In the genomic region with DNA sequence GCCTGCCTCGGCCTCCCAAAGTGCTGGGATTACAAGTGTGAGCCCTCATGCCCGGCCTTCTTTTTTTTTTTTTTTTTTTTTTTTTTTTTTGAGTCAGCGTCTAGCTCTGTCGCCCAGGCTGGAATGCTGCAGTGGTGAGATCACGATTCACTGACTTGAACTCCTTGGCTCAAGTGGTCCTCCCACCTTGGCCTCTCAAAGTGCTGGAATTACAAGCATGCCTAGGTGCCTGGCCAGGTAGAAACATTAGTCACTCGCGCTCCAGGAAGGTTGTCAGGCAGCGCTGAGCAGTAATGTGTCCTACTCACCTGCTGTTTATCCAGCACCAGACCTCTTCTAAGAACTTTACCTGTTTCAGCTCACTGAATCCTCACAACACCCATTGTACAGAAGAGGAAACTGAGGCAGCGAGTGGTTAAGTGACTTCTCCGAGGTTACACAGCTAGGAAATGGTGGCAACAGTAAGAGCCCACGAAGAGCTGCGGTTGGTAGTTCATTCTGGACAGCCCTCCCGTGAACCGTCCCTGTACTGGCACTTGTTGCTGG, we compare ENCODE assay signal across 10 cellular contexts. TPM values are rescaled to one million over a fixed set of nuclear protein-coding genes. Genes with fewer than 3 reads are reported as not detected.
DNase-seq lines count a peak whose midpoint lies in the region; ATAC-seq and TF ChIP-seq lines count a peak whose summit lies in the region.
"Had no signal": no experiment of that assay in that cellular context is flagged by ENCODE, and none has a peak within 500 bp of the region (broad histone marks: within the 10 kb centered on the region; RNA-seq: fewer than 3 reads in every experiment).

No MANE protein-coding gene starts in this region.

- WGBS in esophagus squamous epithelium, 2 donors: 29 to 38% methylated on average over 3 to 7 of the region's 14 CpGs
- WGBS in prostate gland: 31% methylated on average over 14 of the region's 14 CpGs

- DNase-seq in Daoy (ENCODE audit: low read depth) (peak; percentile 73), NT2/D1 (ENCODE audit: low read depth, low spot score) (peak; percentile 15), esophagus squamous epithelium (lab: John Stamatoyannopoulos, UW) (no peak), prostate gland (ENCODE audit: low spot score) (peak; percentile 28), NCI-H82 treated with DMSO at 0.1 percent for 48 hours (lab: John Stamatoyannopoulos, UW; ENCODE audit: unreplicated experiment) (no peak)
- no peak for DNase-seq in stimulated activated CD4-positive, alpha-beta T cell treated with anti-CD3 and anti-CD28 coated beads, Interleukin-1b, Interleukin-23, amount 100 ng/mL, for 48 hours
- DNase-seq: activated T-cell treated with anti-CD3 and anti-CD28 coated beads for 4 hours, NCI-H446 treated with DMSO at 0.1 percent for 48 hours had no signal

- H3K9ac ChIP-seq in NT2/D1 (ENCODE audit: insufficient read length, low read depth): no peak overlapping the region

- TF ChIP-seq POLR2A in esophagus squamous epithelium (IDR thresholded peaks at IDR 0.05) (no peak), prostate gland (IDR thresholded peaks at IDR 0.05) (no peak)

- intact Hi-C loops in esophagus squamous epithelium (cut with DNase I): no loop called here
- intact Hi-C loops in prostate gland (cut with DNase I): no loop called here

- peaks cover 13% of the 10 kb centered on the region for H3K4me1 ChIP-seq in NT2/D1 (ENCODE audit: insufficient read depth, insufficient read length)
- peaks cover 14 to 50% (median 24%) of the 10 kb centered on the region in 3 donors for H3K4me1 ChIP-seq in esophagus squamous epithelium
- no peaks in the 10 kb centered on the region for H3K4me1 ChIP-seq in prostate gland (replicated peaks)

- H3K27me3 ChIP-seq in NT2/D1 (ENCODE audit: insufficient read depth, insufficient read length) (no peaks in the 10 kb centered on the region), esophagus squamous epithelium (peaks cover 0 to 30% (median 2%) of the 10 kb centered on the region in 4 donors), prostate gland (replicated peaks; ENCODE audit: insufficient read depth) (peaks cover 2% of the 10 kb centered on the region)

- TF ChIP-seq CTCF in esophagus squamous epithelium (IDR thresholded peaks at IDR 0.05): no peak
- no peak for TF ChIP-seq CTCF in prostate gland (IDR thresholded peaks at IDR 0.05)

- H3K9me3 ChIP-seq in NT2/D1 (ENCODE audit: insufficient read depth, low read length) (no peaks in the 10 kb centered on the region), esophagus squamous epithelium (no peaks in the 10 kb centered on the region), prostate gland (no peaks in the 10 kb centered on the region)

- H3K4me3 ChIP-seq in NT2/D1 (ENCODE audit: insufficient read length, low read depth) (no peak overlapping the region), esophagus squamous epithelium (peak overlapping the region; percentile 27 to 60 (median 37)), prostate gland (no peak overlapping the region)

- ATAC-seq in HG03280 (IDR thresholded peaks at IDR 0.05; ENCODE audit: unreplicated experiment) (no peak), HG02885 (IDR thresholded peaks at IDR 0.05; ENCODE audit: poor library complexity, unreplicated experiment) (no peak)

- H3K27ac ChIP-seq in esophagus squamous epithelium: peak overlapping the region; percentile 51 to 84 (median 70)
- H3K27ac ChIP-seq in prostate gland: no peak overlapping the region

- H3K36me3 ChIP-seq in NT2/D1 (ENCODE audit: insufficient read depth, insufficient read length, low read length) (peaks cover 2% of the 10 kb centered on the region), esophagus squamous epithelium (peaks cover 0 to 6% (median 0%) of the 10 kb centered on the region in 3 donors), prostate gland (no peaks in the 10 kb centered on the region)

RNA-seq across cellular contexts. Expression of a gene that starts 0.5 kb away (rescaled TPM):
- total RNA-seq in Daoy (2014; rRNA removed; shearing (Covaris generic)): not detected in 2 replicates
- total RNA-seq in esophagus squamous epithelium (10 to 100 TPM; 14.6 to 58.5 (median 15.1) TPM), prostate gland (1 to 10 TPM in 1 of 2 donors, under 1 TPM in 1; 0.36 to 6.5 TPM)

RNA-seq across cellular contexts. Expression of a gene that starts 9.0 kb away (rescaled TPM):
- 54.1 and 65.0 TPM in 2 replicates for total RNA-seq in Daoy (2014; rRNA removed; shearing (Covaris generic))
- 10 to 100 TPM; 29.1 to 52.3 (median 41.9) TPM for total RNA-seq in esophagus squamous epithelium
- 10 to 100 TPM; 59.4 to 78.8 TPM for total RNA-seq in prostate gland

RNA-seq across cellular contexts. Expression of a gene that starts 9.4 kb away (rescaled TPM):
- total RNA-seq in Daoy (2014; rRNA removed; shearing (Covaris generic)): 58.6 and 60.9 TPM in 2 replicates
- 10 to 100 TPM; 24.7 to 43.2 (median 30.0) TPM for total RNA-seq in esophagus squamous epithelium
- total RNA-seq in prostate gland: 10 to 100 TPM; 33.6 to 37.3 TPM

RNA-seq across cellular contexts. Expression of a gene that starts 15.0 kb away (rescaled TPM):
- 0.45 and 1.3 TPM in 2 replicates for total RNA-seq in Daoy (2014; rRNA removed; shearing (Covaris generic))
- total RNA-seq in esophagus squamous epithelium (not detected), prostate gland (under 1 TPM in 1 of 2 donors, not detected in 1; 0.85 TPM)

RNA-seq across cellular contexts. Expression of a gene that starts 37.6 kb away (rescaled TPM):
- total RNA-seq in Daoy (2014; rRNA removed; shearing (Covaris generic)): not detected in 2 replicates
- total RNA-seq in esophagus squamous epithelium: not detected
- 1 to 10 TPM; 2.3 to 4.3 TPM for total RNA-seq in prostate gland

Comparison
In these comparisons a context has a peak if more than half of its experiments do, and no peak if none do; other contexts are left out.
1. DNase-seq: peak in Daoy (single experiment), NT2/D1 (single experiment) and prostate gland (single experiment); none in esophagus squamous epithelium (single experiment), NCI-H82 treated with DMSO at 0.1 percent for 48 hours (single experiment) and stimulated activated CD4-positive, alpha-beta T cell treated with anti-CD3 and anti-CD28 coated beads, Interleukin-1b, Interleukin-23, amount 100 ng/mL, for 48 hours (single experiment).
2. H3K4me3 ChIP-seq: peak in esophagus squamous epithelium (4 of 4); none in NT2/D1 (single experiment) and prostate gland (0 of 2).
3. H3K27ac ChIP-seq: peak in esophagus squamous epithelium (4 of 4); none in prostate gland (0 of 2).